ENCODE assay signal across 1 cellular context in the genomic region with DNA sequence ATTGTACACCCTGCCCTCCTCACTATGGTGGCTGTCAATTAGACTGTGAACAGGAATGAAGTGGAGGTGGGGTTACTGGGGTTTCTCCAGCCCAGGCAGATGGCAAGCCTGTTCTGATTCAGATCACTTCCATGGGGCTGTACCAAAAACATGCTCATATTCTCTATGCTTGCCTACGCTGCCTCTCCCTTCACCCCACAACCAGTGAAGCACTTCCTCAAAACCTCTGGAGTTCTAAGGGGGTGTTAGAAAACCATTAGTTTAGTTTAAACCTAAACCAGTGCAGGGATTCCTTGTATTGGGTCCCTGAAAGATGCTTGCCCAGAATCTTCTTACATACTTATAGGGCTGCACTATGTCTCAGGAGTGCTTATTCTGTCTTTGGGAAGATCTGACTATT.
TF ChIP-seq lines count a peak whose summit lies in the region.

No MANE protein-coding gene starts in this region.

TF ChIP-seq in HepG2, 621 proteins besides CTCF, POLR2A, EP300 and RAD21 (continued from another document):
- TF ChIP-seq, protein P1, sequence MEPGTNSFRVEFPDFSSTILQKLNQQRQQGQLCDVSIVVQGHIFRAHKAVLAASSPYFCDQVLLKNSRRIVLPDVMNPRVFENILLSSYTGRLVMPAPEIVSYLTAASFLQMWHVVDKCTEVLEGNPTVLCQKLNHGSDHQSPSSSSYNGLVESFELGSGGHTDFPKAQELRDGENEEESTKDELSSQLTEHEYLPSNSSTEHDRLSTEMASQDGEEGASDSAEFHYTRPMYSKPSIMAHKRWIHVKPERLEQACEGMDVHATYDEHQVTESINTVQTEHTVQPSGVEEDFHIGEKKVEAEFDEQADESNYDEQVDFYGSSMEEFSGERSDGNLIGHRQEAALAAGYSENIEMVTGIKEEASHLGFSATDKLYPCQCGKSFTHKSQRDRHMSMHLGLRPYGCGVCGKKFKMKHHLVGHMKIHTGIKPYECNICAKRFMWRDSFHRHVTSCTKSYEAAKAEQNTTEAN (CRISPR knock-in tag; conservative IDR thresholded peaks at IDR 0.05), result no peak
- TF ChIP-seq ZNF777 (CRISPR knock-in tag; IDR thresholded peaks at IDR 0.05) (no peak), ZBTB7A (CRISPR knock-in tag; IDR thresholded peaks at IDR 0.05) (no peak), ZNF546 (CRISPR knock-in tag; conservative IDR thresholded peaks at IDR 0.05) (no peak), NAIF1 (CRISPR knock-in tag; IDR thresholded peaks at IDR 0.05; ENCODE audit: borderline replicate concordance) (no peak), STAT5B (CRISPR knock-in tag; IDR thresholded peaks at IDR 0.05) (no peak), ZNF776 (CRISPR knock-in tag; IDR thresholded peaks at IDR 0.05) (no peak), PTBP1 (IDR thresholded peaks at IDR 0.05; ENCODE audit: low read depth, low read length, poor library complexity, severe bottlenecking) (no peak), NPAS2 (CRISPR knock-in tag; IDR thresholded peaks at IDR 0.05; ENCODE audit: borderline replicate concordance) (no peak), REL (CRISPR knock-in tag; conservative IDR thresholded peaks at IDR 0.05) (no peak), FOXA3 (CRISPR knock-in tag; IDR thresholded peaks at IDR 0.05) (no peak)
- TF ChIP-seq, protein P2, sequence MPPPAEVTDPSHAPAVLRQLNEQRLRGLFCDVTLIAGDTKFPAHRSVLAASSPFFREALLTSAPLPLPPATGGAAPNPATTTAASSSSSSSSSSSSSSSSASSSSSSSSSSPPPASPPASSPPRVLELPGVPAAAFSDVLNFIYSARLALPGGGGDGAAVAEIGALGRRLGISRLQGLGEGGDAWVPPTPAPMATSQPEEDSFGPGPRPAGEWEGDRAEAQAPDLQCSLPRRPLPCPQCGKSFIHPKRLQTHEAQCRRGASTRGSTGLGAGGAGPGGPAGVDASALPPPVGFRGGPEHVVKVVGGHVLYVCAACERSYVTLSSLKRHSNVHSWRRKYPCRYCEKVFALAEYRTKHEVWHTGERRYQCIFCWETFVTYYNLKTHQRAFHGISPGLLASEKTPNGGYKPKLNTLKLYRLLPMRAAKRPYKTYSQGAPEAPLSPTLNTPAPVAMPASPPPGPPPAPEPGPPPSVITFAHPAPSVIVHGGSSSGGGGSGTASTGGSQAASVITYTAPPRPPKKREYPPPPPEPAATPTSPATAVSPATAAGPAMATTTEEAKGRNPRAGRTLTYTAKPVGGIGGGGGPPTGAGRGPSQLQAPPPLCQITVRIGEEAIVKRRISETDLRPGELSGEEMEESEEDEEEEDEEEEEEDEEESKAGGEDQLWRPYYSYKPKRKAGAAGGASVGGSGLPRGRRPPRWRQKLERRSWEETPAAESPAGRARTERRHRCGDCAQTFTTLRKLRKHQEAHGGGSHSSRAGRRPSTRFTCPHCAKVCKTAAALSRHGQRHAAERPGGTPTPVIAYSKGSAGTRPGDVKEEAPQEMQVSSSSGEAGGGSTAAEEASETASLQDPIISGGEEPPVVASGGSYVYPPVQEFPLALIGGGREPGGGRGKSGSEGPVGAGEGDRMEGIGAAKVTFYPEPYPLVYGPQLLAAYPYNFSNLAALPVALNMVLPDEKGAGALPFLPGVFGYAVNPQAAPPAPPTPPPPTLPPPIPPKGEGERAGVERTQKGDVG (CRISPR knock-in tag; IDR thresholded peaks at IDR 0.05; ENCODE audit: borderline replicate concordance), result no peak
- TF ChIP-seq, protein P3, sequence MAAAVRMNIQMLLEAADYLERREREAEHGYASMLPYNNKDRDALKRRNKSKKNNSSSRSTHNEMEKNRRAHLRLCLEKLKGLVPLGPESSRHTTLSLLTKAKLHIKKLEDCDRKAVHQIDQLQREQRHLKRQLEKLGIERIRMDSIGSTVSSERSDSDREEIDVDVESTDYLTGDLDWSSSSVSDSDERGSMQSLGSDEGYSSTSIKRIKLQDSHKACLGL (CRISPR knock-in tag; IDR thresholded peaks at IDR 0.05), result no peak
